In genomic region chr2:19348692-19349091, GRCh38 we compare ENCODE assay signal across 8 cellular contexts. TPM values are rescaled to one million over a fixed set of nuclear protein-coding genes. Genes with fewer than 3 reads are reported as not detected.
DNase-seq lines count a peak whose midpoint lies in the region; ATAC-seq, FAIRE-seq and TF ChIP-seq lines count a peak whose summit lies in the region.

No MANE protein-coding gene starts in this region.

- peaks cover 12% of the 10 kb centered on the region for H3K79me2 ChIP-seq in astrocyte (ENCODE audit: insufficient read depth, low read length)

- FAIRE-seq in astrocyte (lab: Jason Lieb, UNC), result no peak

- DNase-seq in activated T-cell treated with anti-CD3 and anti-CD28 coated beads, Interleukin-2, amount 50 U/mL, for 4 hours, result no peak
- no peak for DNase-seq in activated T-cell treated with anti-CD3 and anti-CD28 coated beads, Interleukin-2, amount 50 U/mL, for 48 hours
- DNase-seq in astrocyte (ENCODE audit: low read depth) (no peak), mesothelial cell of epicardium (ENCODE audit: low spot score in 2 of 2, unreplicated experiment in 2 of 2) (no peak), tibial artery (no peak), cerebellar cortex (ENCODE audit: low spot score) (no peak), glutamatergic neuron (no peak)

- TF ChIP-seq CTCF in astrocyte (IDR thresholded peaks at IDR 0.05; ENCODE audit: insufficient read depth, low read depth, low read length) (no peak), mesothelial cell of epicardium (IDR thresholded peaks at IDR 0.05; ENCODE audit: unreplicated experiment) (no peak), tibial artery (IDR thresholded peaks at IDR 0.05) (no peak), glutamatergic neuron (IDR thresholded peaks at IDR 0.05; ENCODE audit: partially characterized antibody, unreplicated experiment) (no peak)

- H3K9me3 ChIP-seq in astrocyte (ENCODE audit: insufficient read depth, low read depth, low read length), result no peaks in the 10 kb centered on the region
- no peaks in the 10 kb centered on the region for H3K9me3 ChIP-seq in tibial artery

- H3K27me3 ChIP-seq in astrocyte (ENCODE audit: insufficient read depth, low read length) (peaks cover 26% of the 10 kb centered on the region), tibial artery (no peaks in the 10 kb centered on the region)

- peaks cover 13% of the 10 kb centered on the region for H3K4me1 ChIP-seq in astrocyte (ENCODE audit: insufficient read depth, low read length)
- H3K4me1 ChIP-seq in tibial artery, result peaks cover 0 to 40% (median 14%) of the 10 kb centered on the region in 4 donors

- H3K36me3 ChIP-seq in astrocyte (ENCODE audit: insufficient read depth, low read length) (no peaks in the 10 kb centered on the region), tibial artery (peaks cover 0 to 33% (median 18%) of the 10 kb centered on the region in 3 donors)

- H3K27ac ChIP-seq in astrocyte (ENCODE audit: low read depth, low read length), result no peak overlapping the region
- H3K27ac ChIP-seq in tibial artery, result peak overlapping the region; percentile 93 to 96

- peaks cover 43% of the 10 kb centered on the region for H3K27me3 Mint-ChIP-seq in activated T-cell treated with anti-CD3 and anti-CD28 coated beads, Interleukin-2, amount 50 U/mL, for 4 hours (ENCODE audit: low read depth)
- peaks cover 34% of the 10 kb centered on the region for H3K27me3 Mint-ChIP-seq in astrocyte (ENCODE audit: low read depth, unreplicated experiment)
- H3K27me3 Mint-ChIP-seq in mesothelial cell of epicardium (ENCODE audit: low read depth), result peaks cover 52% of the 10 kb centered on the region
- peaks cover 27% of the 10 kb centered on the region for H3K27me3 Mint-ChIP-seq in glutamatergic neuron (ENCODE audit: unreplicated experiment)

- no peak for ATAC-seq in activated T-cell treated with anti-CD3 and anti-CD28 coated beads, Interleukin-2, amount 50 U/mL, for 4 hours
- no peak for ATAC-seq in HG03097 (IDR thresholded peaks at IDR 0.05; ENCODE audit: low FRiP score, unreplicated experiment)

- peak overlapping the region; percentile 89 for H3K4me2 ChIP-seq in astrocyte (ENCODE audit: low read length)

- no peaks in the 10 kb centered on the region for H3K9me3 Mint-ChIP-seq in activated T-cell treated with anti-CD3 and anti-CD28 coated beads, Interleukin-2, amount 50 U/mL, for 4 hours
- H3K9me3 Mint-ChIP-seq in astrocyte (ENCODE audit: unreplicated experiment) (peaks cover 5% of the 10 kb centered on the region), mesothelial cell of epicardium (no peaks in the 10 kb centered on the region), glutamatergic neuron (ENCODE audit: unreplicated experiment) (peaks cover 5% of the 10 kb centered on the region)

- peaks cover 20% of the 10 kb centered on the region for H3K4me1 Mint-ChIP-seq in activated T-cell treated with anti-CD3 and anti-CD28 coated beads, Interleukin-2, amount 50 U/mL, for 4 hours (ENCODE audit: low read depth)
- peaks cover 6% of the 10 kb centered on the region for H3K4me1 Mint-ChIP-seq in astrocyte (ENCODE audit: low read depth, unreplicated experiment)
- H3K4me1 Mint-ChIP-seq in mesothelial cell of epicardium, result peaks cover 17% of the 10 kb centered on the region
- H3K4me1 Mint-ChIP-seq in glutamatergic neuron (ENCODE audit: low read depth, unreplicated experiment), result peaks cover 5% of the 10 kb centered on the region

- H3K36me3 Mint-ChIP-seq in activated T-cell treated with anti-CD3 and anti-CD28 coated beads, Interleukin-2, amount 50 U/mL, for 4 hours (ENCODE audit: insufficient read depth), result no peaks in the 10 kb centered on the region
- H3K36me3 Mint-ChIP-seq in astrocyte (ENCODE audit: low read depth, unreplicated experiment) (peaks cover 5% of the 10 kb centered on the region), mesothelial cell of epicardium (peaks cover 6% of the 10 kb centered on the region), glutamatergic neuron (ENCODE audit: unreplicated experiment) (no peaks in the 10 kb centered on the region)

- H3K4me3 ChIP-seq in astrocyte (ENCODE audit: insufficient read depth, low read depth, low read length), result peak overlapping the region; percentile 89
- peak overlapping the region in 1 of 2 donors; percentile 63 for H3K4me3 ChIP-seq in tibial artery

- no peaks in the 10 kb centered on the region for H4K20me1 ChIP-seq in astrocyte (ENCODE audit: insufficient read depth, low read length)

- H3K4me3 Mint-ChIP-seq in activated T-cell treated with anti-CD3 and anti-CD28 coated beads, Interleukin-2, amount 50 U/mL, for 4 hours, result peak overlapping the region; percentile 92
- peak overlapping the region; percentile 97 for H3K4me3 Mint-ChIP-seq in astrocyte (ENCODE audit: unreplicated experiment)
- H3K4me3 Mint-ChIP-seq in mesothelial cell of epicardium, result peak overlapping the region; percentile 99
- H3K4me3 Mint-ChIP-seq in glutamatergic neuron (ENCODE audit: unreplicated experiment), result no peak overlapping the region

- H2AFZ ChIP-seq in astrocyte (ENCODE audit: low read depth, low read length), result no peak overlapping the region

- H3K27ac Mint-ChIP-seq in astrocyte (ENCODE audit: unreplicated experiment), result no peak overlapping the region
- H3K27ac Mint-ChIP-seq in mesothelial cell of epicardium, result peak overlapping the region; percentile 99
- H3K27ac Mint-ChIP-seq in glutamatergic neuron (ENCODE audit: unreplicated experiment), result no peak overlapping the region

- intact Hi-C loops in tibial artery (cut with DNase I; ENCODE audit: low total_unique reads), result loop anchor here (5.0 to 10.0 kb wide), 2 partner anchors 364 to 911 kb away; no protein-coding TSS in a partner anchor

- H3K9ac ChIP-seq in astrocyte (ENCODE audit: low read length), result no peak overlapping the region

RNA-seq across cellular contexts. Expression of gene OSR1, which starts 9.7 kb away (rescaled TPM):
- not detected for total RNA-seq in activated T-cell treated with anti-CD3 and anti-CD28 coated beads, Interleukin-2, amount 50 U/mL, for 4 hours
- total RNA-seq in astrocyte (0.31 and 1.0 TPM in 2 replicates), mesothelial cell of epicardium (23.4 to 27.8 TPM (median 26.0 TPM) in 3 replicates), glutamatergic neuron (ENCODE audit: unreplicated experiment) (0.42 TPM)

Comparison
In these comparisons a context has a peak if more than half of its experiments do, and no peak if none do; other contexts are left out.
1. RNA of gene OSR1, which starts 9.7 kb away (total RNA-seq): 23.4 to 27.8 TPM in mesothelial cell of epicardium; 0.31 to 1.0 TPM in astrocyte, 0.42 TPM in glutamatergic neuron (single experiment) and not detected in activated T-cell treated with anti-CD3 and anti-CD28 coated beads, Interleukin-2, amount 50 U/mL, for 4 hours; every median in the first group is over 10 times any median in the second.